Comparison of ENCODE assay signal across 9 cellular contexts in genomic region chr16:83926726-83927397, GRCh38. TPM values are rescaled to one million over a fixed set of nuclear protein-coding genes. Genes with fewer than 3 reads are reported as not detected.
DNase-seq lines count a peak whose midpoint lies in the region; ATAC-seq and TF ChIP-seq lines count a peak whose summit lies in the region.
"Had no signal": no experiment of that assay in that cellular context is flagged by ENCODE, and none has a peak within 500 bp of the region (broad histone marks: within the 10 kb centered on the region; RNA-seq: fewer than 3 reads in every experiment).

No MANE protein-coding gene starts in this region.

- no peaks in the 10 kb centered on the region for H3K9me2 ChIP-seq in OCI-LY1 (ENCODE audit: low read depth, low read length)

- H3K4me3 ChIP-seq in OCI-LY1 (ENCODE audit: low read depth, low read length, poor library complexity, severe bottlenecking) (no peak overlapping the region), fibroblast of lung (replicated peaks in 1 of 4; ENCODE audit: control extremely low read depth in 1 of 4, insufficient read depth in 1 of 4, low read depth in 3 of 4, low read length in 4 of 4) (peak overlapping the region in 1 of 4 experiments; percentile 5), mucosa of stomach (ENCODE audit: low read length) (no peak overlapping the region)

- H3K27ac ChIP-seq in OCI-LY1 (ENCODE audit: low read depth, low read length, poor library complexity, severe bottlenecking) (no peak overlapping the region), fibroblast of lung (ENCODE audit: insufficient read depth, low read length) (peak overlapping the region; percentile 16)

- peaks cover 19% of the 10 kb centered on the region for H3K4me1 Mint-ChIP-seq in stimulated activated effector memory CD8-positive, alpha-beta T cell treated with anti-CD3 and anti-CD28 coated beads, Interleukin-12 subunit alpha, Interleukin-12 subunit beta, amount 100 ng/mL, for 72 hours

- H4K20me1 ChIP-seq in OCI-LY1 (ENCODE audit: insufficient read depth, low read length) (no peaks in the 10 kb centered on the region), fibroblast of lung (ENCODE audit: control insufficient read depth, extremely low read depth, insufficient read depth, low read length) (no peaks in the 10 kb centered on the region)

- no peaks in the 10 kb centered on the region for H3K36me3 Mint-ChIP-seq in stimulated activated effector memory CD8-positive, alpha-beta T cell treated with anti-CD3 and anti-CD28 coated beads, Interleukin-12 subunit alpha, Interleukin-12 subunit beta, amount 100 ng/mL, for 72 hours
- H3K36me3 Mint-ChIP-seq: natural killer cell treated with Interleukin-12 subunit alpha and Interleukin-12 subunit beta and Interleukin-15 and Interleukin-18, amount 100 ng/mL, for 72 hours had no signal

- no peaks in the 10 kb centered on the region for H3K9me3 Mint-ChIP-seq in stimulated activated effector memory CD8-positive, alpha-beta T cell treated with anti-CD3 and anti-CD28 coated beads, Interleukin-12 subunit alpha, Interleukin-12 subunit beta, amount 100 ng/mL, for 72 hours
- H3K9me3 Mint-ChIP-seq: natural killer cell treated with Interleukin-12 subunit alpha and Interleukin-12 subunit beta and Interleukin-15 and Interleukin-18, amount 100 ng/mL, for 72 hours had no signal

- ATAC-seq in HG02678 (IDR thresholded peaks at IDR 0.05; ENCODE audit: unreplicated experiment), result peak; percentile 69
- ATAC-seq in stimulated activated effector memory CD8-positive, alpha-beta T cell treated with anti-CD3 and anti-CD28 coated beads, Interleukin-12 subunit alpha, Interleukin-12 subunit beta, amount 100 ng/mL, for 72 hours, result peak; percentile 64

- 0 out of 2 replicates have a peak, but pooled peaks cover 3% of the 10 kb centered on the region for H3K27me3 ChIP-seq in OCI-LY1 (ENCODE audit: insufficient read depth, low read length)
- H3K27me3 ChIP-seq in fibroblast of lung (ENCODE audit: control insufficient read depth, insufficient read depth, low read length), result no peaks in the 10 kb centered on the region
- no peaks in the 10 kb centered on the region for H3K27me3 ChIP-seq in mucosa of stomach (ENCODE audit: control insufficient read depth, insufficient read depth, low read length)

- TF ChIP-seq CTCF in OCI-LY1 (IDR thresholded peaks at IDR 0.05; ENCODE audit: low read length) (peak; percentile 82), fibroblast of lung (conservative IDR thresholded peaks at IDR 0.05 in 1 of 2, IDR thresholded peaks at IDR 0.05 in 1 of 2; ENCODE audit: low read depth in 1 of 2, low read length in 2 of 2) (peak; percentile 90 to 97)

- no peak overlapping the region for H3K27ac Mint-ChIP-seq in stimulated activated effector memory CD8-positive, alpha-beta T cell treated with anti-CD3 and anti-CD28 coated beads, Interleukin-12 subunit alpha, Interleukin-12 subunit beta, amount 100 ng/mL, for 72 hours
- H3K27ac Mint-ChIP-seq: natural killer cell treated with Interleukin-12 subunit alpha and Interleukin-12 subunit beta and Interleukin-15 and Interleukin-18, amount 100 ng/mL, for 72 hours had no signal

- no peaks in the 10 kb centered on the region for H3K79me2 ChIP-seq in OCI-LY1 (ENCODE audit: insufficient read depth, low read length)
- no peaks in the 10 kb centered on the region for H3K79me2 ChIP-seq in fibroblast of lung (ENCODE audit: control insufficient read depth, insufficient read depth, low read length)

- H2AFZ ChIP-seq in OCI-LY1 (ENCODE audit: low read length) (no peak overlapping the region), fibroblast of lung (ENCODE audit: low read length) (no peak overlapping the region)

- H3K4me1 ChIP-seq in OCI-LY1 (ENCODE audit: insufficient read depth, low read length, severe bottlenecking) (no peaks in the 10 kb centered on the region), fibroblast of lung (ENCODE audit: control insufficient read depth, extremely low read depth, insufficient read depth, low read length) (peaks cover 8% of the 10 kb centered on the region), mucosa of stomach (ENCODE audit: control insufficient read depth, insufficient read depth, low read length) (no peaks in the 10 kb centered on the region)

- no peaks in the 10 kb centered on the region for H3F3A ChIP-seq in OCI-LY1 (ENCODE audit: insufficient read depth, low read length)

- H3K9me3 ChIP-seq in OCI-LY1 (ENCODE audit: low read length) (no peaks in the 10 kb centered on the region), fibroblast of lung (ENCODE audit: control insufficient read depth, insufficient read depth, low read depth, low read length) (no peaks in the 10 kb centered on the region), mucosa of stomach (ENCODE audit: control insufficient read depth, low read length) (no peaks in the 10 kb centered on the region)

- no peak overlapping the region for H3K4me3 Mint-ChIP-seq in stimulated activated effector memory CD8-positive, alpha-beta T cell treated with anti-CD3 and anti-CD28 coated beads, Interleukin-12 subunit alpha, Interleukin-12 subunit beta, amount 100 ng/mL, for 72 hours
- H3K4me3 Mint-ChIP-seq: natural killer cell treated with Interleukin-12 subunit alpha and Interleukin-12 subunit beta and Interleukin-15 and Interleukin-18, amount 100 ng/mL, for 72 hours had no signal

- DNase-seq in EL (peak; percentile 78), fibroblast of lung (ENCODE audit: low read depth in 2 of 2) (peak; percentile 53 to 62), pons (ENCODE audit: low spot score) (no peak)
- peak; percentile 77 to 82 for DNase-seq in activated T-cell treated with anti-CD3 and anti-CD28 coated beads, Interleukin-2, amount 50 U/mL, for 48 hours
- DNase-seq in stimulated activated effector memory CD8-positive, alpha-beta T cell treated with anti-CD3 and anti-CD28 coated beads, Interleukin-12 subunit alpha, Interleukin-12 subunit beta, amount 100 ng/mL, for 72 hours (ENCODE audit: low spot score in 2 of 2), result peak; percentile 57 to 83

- H3K36me3 ChIP-seq in OCI-LY1 (ENCODE audit: insufficient read depth, low read length) (no peaks in the 10 kb centered on the region), fibroblast of lung (ENCODE audit: control insufficient read depth, insufficient read depth, low read length) (no peaks in the 10 kb centered on the region), mucosa of stomach (ENCODE audit: control insufficient read depth, insufficient read depth, low read length) (peaks cover under 1% of the 10 kb centered on the region)

- H3K4me2 ChIP-seq in OCI-LY1 (ENCODE audit: low read length) (no peak overlapping the region), fibroblast of lung (ENCODE audit: extremely low read depth, insufficient read depth, low read length) (peak overlapping the region; percentile 80)

- H3K9ac ChIP-seq in OCI-LY1 (ENCODE audit: low read length) (no peak overlapping the region), fibroblast of lung (ENCODE audit: insufficient read depth, low read length) (no peak overlapping the region), mucosa of stomach (ENCODE audit: low read length) (peak overlapping the region; percentile 68)

RNA-seq across cellular contexts. Expression of gene OSGIN1, which starts 26.2 kb away (rescaled TPM):
- 3.6 and 6.6 TPM in 2 replicates for total RNA-seq in fibroblast of lung
- polyA plus RNA-seq in fibroblast of lung, result 2.1 and 5.5 TPM in 2 replicates
- polyA plus RNA-seq in fibroblast of lung (2012), result 6.1 and 9.8 TPM in 2 replicates
- 7.8 and 8.5 TPM in 2 replicates for polyA minus RNA-seq in fibroblast of lung (ENCODE audit: low replicate concordance)

RNA-seq across cellular contexts. Expression of gene MLYCD, which starts 27.9 kb away (rescaled TPM):
- total RNA-seq in fibroblast of lung, result 3.3 and 3.8 TPM in 2 replicates
- 1.0 TPM in 2 replicates for polyA plus RNA-seq in fibroblast of lung
- polyA plus RNA-seq in fibroblast of lung (2012), result 1.4 and 1.7 TPM in 2 replicates
- 2.2 and 3.7 TPM in 2 replicates for polyA minus RNA-seq in fibroblast of lung (ENCODE audit: low replicate concordance)

RNA-seq across cellular contexts. Expression of gene NECAB2, which starts 41.2 kb away (rescaled TPM):
- under 0.01 and 0.17 TPM in 2 replicates for total RNA-seq in fibroblast of lung
- polyA plus RNA-seq in fibroblast of lung, result 0.03 and 0.41 TPM in 2 replicates
- 0.44 and 0.60 TPM in 2 replicates for polyA plus RNA-seq in fibroblast of lung (2012)
- polyA minus RNA-seq in fibroblast of lung (ENCODE audit: low replicate concordance), result not detected in 2 replicates
- total RNA-seq: natural killer cell treated with Interleukin-12 subunit alpha and Interleukin-12 subunit beta and Interleukin-15 and Interleukin-18, amount 100 ng/mL, for 72 hours had no signal
